1 cellular context compared by ENCODE assay signal in genomic region chr1:230421485-230421884, GRCh38.
TF ChIP-seq lines count a peak whose summit lies in the region.

No MANE protein-coding gene starts in this region.

TF ChIP-seq in H1, 55 proteins besides CTCF, POLR2A, EP300 and RAD21 (continued from another document):
- TF ChIP-seq CHD7 (IDR thresholded peaks at IDR 0.05; ENCODE audit: insufficient replicate concordance, low read length) (no peak), CEBPB (IDR thresholded peaks at IDR 0.05; ENCODE audit: low read depth, low read length) (no peak), SIX5 (IDR thresholded peaks at IDR 0.05; ENCODE audit: low read depth, low read length) (no peak), USF2 (IDR thresholded peaks at IDR 0.05; ENCODE audit: low read length) (no peak), TAF1 (IDR thresholded peaks at IDR 0.05; ENCODE audit: low read depth, low read length) (no peak), TAF7 (optimal IDR thresholded peaks at IDR 0.05; ENCODE audit: borderline replicate concordance, low read depth, low read length) (no peak), RBBP5 (IDR thresholded peaks at IDR 0.05; ENCODE audit: borderline replicate concordance, low read depth, low read length) (no peak), SIN3A (conservative IDR thresholded peaks at IDR 0.05 in 1 of 2, IDR thresholded peaks at IDR 0.05 in 1 of 2; ENCODE audit: low read depth in 1 of 2, low read length in 2 of 2) (no peak), SP2 (IDR thresholded peaks at IDR 0.05; ENCODE audit: low read length) (no peak)
